In genomic region chrX:129654652-129655546, GRCh38 we compare ENCODE assay signal across 2 cellular contexts.
TF ChIP-seq lines count a peak whose summit lies in the region.

Gene APLN, minus strand, starts transcription at chrX:129654956. Its CDS starts 326 bp downstream, at chrX:129654630.

TF ChIP-seq in IMR-90, 13 proteins besides CTCF, POLR2A, EP300 and RAD21 (continued from another document):
- no peak for TF ChIP-seq USF2 (IDR thresholded peaks at IDR 0.05; ENCODE audit: low read depth, low read length)

TF ChIP-seq in WTC11, 78 proteins besides CTCF, POLR2A, EP300 and RAD21 (continued from another document):
- TF ChIP-seq USF2 (CRISPR knock-in tag; IDR thresholded peaks at IDR 0.05) = peak; percentile 68
